In the genomic region with DNA sequence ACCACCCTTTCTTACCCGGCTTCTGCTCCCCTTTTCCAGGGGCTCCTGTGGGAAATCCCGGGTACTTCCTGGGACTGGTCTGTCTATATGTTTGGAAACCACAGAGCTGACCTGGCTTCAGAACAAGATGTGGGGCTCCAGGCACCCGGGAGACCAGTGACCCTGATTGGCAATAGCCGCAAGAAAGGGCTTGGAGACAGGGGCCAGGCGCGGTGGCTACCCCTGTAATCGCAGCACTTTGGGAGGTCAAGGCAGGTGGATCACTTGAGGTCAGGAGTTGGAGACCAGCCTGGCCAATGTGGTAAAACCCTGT, we compare ENCODE assay signal across 8 cellular contexts. TPM values are rescaled to one million over a fixed set of nuclear protein-coding genes. Genes with fewer than 3 reads are reported as not detected.
DNase-seq lines count a peak whose midpoint lies in the region; ATAC-seq, FAIRE-seq and TF ChIP-seq lines count a peak whose summit lies in the region.

No MANE protein-coding gene starts in this region.

- H3K4me2 ChIP-seq in OCI-LY3 (ENCODE audit: low read length) (peak overlapping the region; percentile 92), H1 (ENCODE audit: insufficient read depth in 1 of 2, low read depth in 2 of 2, low read length in 2 of 2) (peak overlapping the region; percentile 60 to 61), neural cell (ENCODE audit: low read length) (peak overlapping the region; percentile 44)

- H3K9me3 ChIP-seq in OCI-LY3 (ENCODE audit: insufficient read depth, low read length) (no peaks in the 10 kb centered on the region), H1 (ENCODE audit: insufficient read depth in 2 of 2, low read depth in 1 of 2, low read length in 1 of 2) (no peaks in the 10 kb centered on the region), neural cell (ENCODE audit: low read length) (no peaks in the 10 kb centered on the region)

- H3K4ac ChIP-seq in H1 (replicated peaks; ENCODE audit: insufficient read length, low read depth, low read length), result peak overlapping the region; percentile 46

- TF ChIP-seq CTCF in BJ (IDR thresholded peaks at IDR 0.05; ENCODE audit: insufficient read depth, low read depth, low read length) (no peak), OCI-LY3 (IDR thresholded peaks at IDR 0.05; ENCODE audit: low read depth, low read length) (no peak), H1 (IDR thresholded peaks at IDR 0.05; ENCODE audit: control extremely low read depth in 1 of 3, insufficient read depth in 1 of 3, low read depth in 1 of 3, low read length in 3 of 3) (no peak), neural cell (IDR thresholded peaks at IDR 0.05; ENCODE audit: poor library complexity, severe bottlenecking) (no peak)

- no peaks in the 10 kb centered on the region for H3F3A ChIP-seq in neural cell (ENCODE audit: insufficient read depth, low read length, poor library complexity, severe bottlenecking)

- H3K23me2 ChIP-seq in H1 (ENCODE audit: low read depth, low read length), result peaks cover 15% of the 10 kb centered on the region; the same call in 1 of the 2 replicates

- H2BK12ac ChIP-seq in H1 (ENCODE audit: low read depth, low read length), result peak overlapping the region; percentile 97; the same call in 1 of the 2 replicates

- POLR2A ChIA-PET in BJ (lab: Charles Lee), result interaction anchor here (0.6 to 7.4 kb wide), 9 partner anchors 11 to 89 kb away, joined by 3 to 204 read pairs (median 5); partner anchors contain the start of gene MALAT1
- POLR2A ChIA-PET in H1 (lab: Charles Lee; ENCODE audit: partially characterized antibody), result interaction anchor here (0.7 to 20.8 kb wide), 20 partner anchors 8 to 120 kb away, joined by 3 to 826 read pairs (median 7); partner anchors contain the start of genes MALAT1 and SCYL1

- H4K5ac ChIP-seq in H1 (ENCODE audit: insufficient read length, low read depth, low read length), result peak overlapping the region; percentile 75

- peak overlapping the region; percentile 58 for H2BK120ac ChIP-seq in H1 (replicated peaks; ENCODE audit: low read depth, low read length)

- DNase-seq in BJ (ENCODE audit: low read depth) (no peak), H1 (ENCODE audit: low read depth in 1 of 2, low spot score in 2 of 2) (no peak), NOMO-1 treated with DMSO at 0.1 percent for 48 hours (lab: John Stamatoyannopoulos, UW; ENCODE audit: unreplicated experiment) (no peak), epidermal melanocyte (ENCODE audit: insufficient read length, low spot score) (no peak), COR-L47 (lab: John Stamatoyannopoulos, UW) (no peak)

- H3K56ac ChIP-seq in H1 (replicated peaks; ENCODE audit: insufficient read length, low read depth, low read length), result peak overlapping the region; percentile 62

- peak overlapping the region; percentile 33 for H3K4me3 ChIP-seq in BJ (ENCODE audit: low read depth, low read length)
- H3K4me3 ChIP-seq in OCI-LY3 (ENCODE audit: low read length), result peak overlapping the region; percentile 77
- H3K4me3 ChIP-seq in H1 (ENCODE audit: extremely low read depth in 1 of 4, insufficient read depth in 2 of 4, low read depth in 3 of 4, low read length in 4 of 4), result peak overlapping the region in 1 of 4 experiments; percentile 37; a peak in 2 of 8 replicates
- H3K4me3 ChIP-seq in neural cell (ENCODE audit: low read length), result peak overlapping the region; percentile 57

- H4K91ac ChIP-seq in H1 (replicated peaks; ENCODE audit: insufficient read length, low read length), result peak overlapping the region; percentile 98

- H3K9me2 ChIP-seq in neural cell (ENCODE audit: insufficient read depth, low read length), result no peaks in the 10 kb centered on the region

- peak overlapping the region; percentile 61; the same call in 1 of the 2 replicates for H2BK20ac ChIP-seq in H1 (ENCODE audit: low read length)

- H2BK5ac ChIP-seq in H1 (ENCODE audit: low read depth, low read length), result peak overlapping the region; percentile 99

- H3K4me1 ChIP-seq in OCI-LY3 (ENCODE audit: low read length) (peaks cover 55% of the 10 kb centered on the region), H1 (replicated peaks in 1 of 4; ENCODE audit: control insufficient read depth in 3 of 4, insufficient read depth in 4 of 4, low read length in 3 of 4) (peaks cover 27 to 71% (median 47%) of the 10 kb centered on the region in 4 experiments)

- no peak for FAIRE-seq in H1 (lab: Jason Lieb, UNC)

- H2AFZ ChIP-seq in OCI-LY3 (ENCODE audit: low read depth, low read length) (no peak overlapping the region), H1 (ENCODE audit: low read length) (no peak overlapping the region), neural cell (ENCODE audit: low read depth, low read length) (peak overlapping the region; percentile 21)

- H3K36me3 ChIP-seq in BJ (ENCODE audit: control insufficient read depth, insufficient read depth, low read length) (peaks cover 4% of the 10 kb centered on the region; the same call in 1 of the 2 replicates), OCI-LY3 (replicated peaks; ENCODE audit: low read depth, low read length) (peaks cover 17% of the 10 kb centered on the region), H1 (ENCODE audit: control insufficient read depth in 2 of 4, insufficient read depth in 4 of 4, low read length in 3 of 4) (no peaks in the 10 kb centered on the region), neural cell (ENCODE audit: insufficient read depth, low read length) (no peaks in the 10 kb centered on the region)

- WGBS in H1 (ENCODE audit: extremely low coverage in 1 of 2, insufficient coverage in 1 of 2, insufficient read length in 1 of 2, insufficient replicate concordance in 2 of 2, low coverage in 1 of 2, low lambda C conversion rate in 2 of 2, missing lambda C conversion rate in 1 of 2), 2 experiments, result 85% methylated on average over 7 of the region's 7 CpGs; no CpG with 5 or more reads in 1 of the 2 experiments

- peaks cover 2% of the 10 kb centered on the region; the same call in 1 of the 2 replicates for H3K79me1 ChIP-seq in H1 (ENCODE audit: low read depth, low read length)

- H3K27ac ChIP-seq in OCI-LY3 (ENCODE audit: low read length) (peak overlapping the region; percentile 97), H1 (ENCODE audit: low read depth, low read length) (peak overlapping the region; percentile 87), neural cell (ENCODE audit: low read length) (peak overlapping the region; percentile 43)

- H2AK5ac ChIP-seq in H1 (ENCODE audit: low read depth, low read length), result peak overlapping the region; percentile 91; the same call in 1 of the 2 replicates

- H3K27me3 ChIP-seq in BJ (ENCODE audit: control insufficient read depth, insufficient read depth, low read length) (no peaks in the 10 kb centered on the region), OCI-LY3 (ENCODE audit: low read depth, low read length) (no peaks in the 10 kb centered on the region), H1 (replicated peaks in 1 of 4; ENCODE audit: control insufficient read depth in 3 of 4, extremely low read depth in 1 of 4, insufficient read depth in 3 of 4, low read length in 3 of 4) (no peaks in the 10 kb centered on the region; a peak in 1 of 7 replicates), neural cell (ENCODE audit: insufficient read depth, low read depth, low read length) (no peaks in the 10 kb centered on the region)

- H3K79me2 ChIP-seq in OCI-LY3 (ENCODE audit: low read length) (peaks cover 66% of the 10 kb centered on the region), H1 (ENCODE audit: control insufficient read depth in 1 of 2, insufficient read depth in 2 of 2, low read length in 2 of 2) (peaks cover 3 to 13% of the 10 kb centered on the region in 2 experiments), neural cell (replicated peaks; ENCODE audit: insufficient read depth, low read length) (peaks cover 96% of the 10 kb centered on the region)

- TF ChIP-seq EP300 in H1 (IDR thresholded peaks at IDR 0.05; ENCODE audit: borderline replicate concordance in 1 of 2, low read depth in 2 of 2, low read length in 2 of 2), result no peak
- TF ChIP-seq EP300 in neural cell (conservative IDR thresholded peaks at IDR 0.05; ENCODE audit: poor library complexity, severe bottlenecking), result no peak

- H3K14ac ChIP-seq in H1 (ENCODE audit: insufficient read length), result no peak overlapping the region

- no peak for TF ChIP-seq POLR2A in H1 (IDR thresholded peaks at IDR 0.05; ENCODE audit: control extremely low read depth in 1 of 2, low read depth in 2 of 2, low read length in 2 of 2)

- H4K20me1 ChIP-seq in OCI-LY3 (ENCODE audit: insufficient read depth, low read length) (peaks cover 14% of the 10 kb centered on the region), H1 (replicated peaks in 1 of 2; ENCODE audit: control insufficient read depth in 1 of 2, insufficient read depth in 2 of 2, low read length in 2 of 2) (peaks cover 1 to 3% of the 10 kb centered on the region in 2 experiments), neural cell (ENCODE audit: insufficient read depth) (no peaks in the 10 kb centered on the region)

- peak overlapping the region; percentile 97 for H3K18ac ChIP-seq in H1 (ENCODE audit: extremely low read depth, low read length)

- no peak for ATAC-seq in GM18861 (IDR thresholded peaks at IDR 0.05; ENCODE audit: unreplicated experiment)

- TF ChIP-seq RAD21 in H1 (IDR thresholded peaks at IDR 0.05 in 1 of 2, conservative IDR thresholded peaks at IDR 0.05 in 1 of 2; ENCODE audit: low read depth in 2 of 2, low read length in 2 of 2) (no peak), neural cell (conservative IDR thresholded peaks at IDR 0.05) (no peak)

- CTCF ChIA-PET in BJ (lab: Yijun Ruan, JAX) (interaction anchor here (1.0 to 7.5 kb wide), 8 partner anchors 28 to 89 kb away, joined by 3 to 128 read pairs (median 5); partner anchors contain the start of gene MALAT1), H1 (lab: Charles Lee; ENCODE audit: partially characterized antibody) (interaction anchor here (0.8 to 22.8 kb wide), 12 partner anchors 11 to 89 kb away, joined by 3 to 430 read pairs (median 4); partner anchors contain the start of gene MALAT1)

- H3K23ac ChIP-seq in H1 (ENCODE audit: insufficient read length), result no peak overlapping the region

- 0 out of 2 replicates have a peak overlapping the region, but pooled peaks have one; percentile 95 for H2BK15ac ChIP-seq in H1 (ENCODE audit: low read length)

- H4K8ac ChIP-seq in H1 (ENCODE audit: extremely low read depth, insufficient read depth, low read length), result peak overlapping the region; percentile 93; the same call in 1 of the 2 replicates

- H3K9ac ChIP-seq in OCI-LY3 (ENCODE audit: low read length), result peak overlapping the region; percentile 96
- peak overlapping the region in 3 of 4 experiments; percentile 10 to 69 (median 69); a peak in 4 of 7 replicates for H3K9ac ChIP-seq in H1 (replicated peaks in 1 of 4; ENCODE audit: extremely low read depth in 1 of 4, low read depth in 3 of 4, low read length in 3 of 4)
- H3K9ac ChIP-seq in neural cell (ENCODE audit: low read length), result peak overlapping the region; percentile 61

RNA-seq across cellular contexts. Expression of gene NEAT1, which starts 3.2 kb away (rescaled TPM):
- polyA plus RNA-seq in BJ (2011; rRNA removed) (59.2 and 87.2 TPM in 2 replicates), H1 (2011; rRNA removed) (1.6 and 2.4 TPM in 2 replicates), neural cell (2.6 and 4.2 TPM in 2 replicates)
- polyA minus RNA-seq in BJ (2011; rRNA and poly(A)+ RNA removed), result 274 and 373 TPM in 2 replicates
- total RNA-seq in H1 (2021; fragmentation: NEBNext Ultra II Directional; extraction: Animal tissue kit (Norgen Biotek cat#: 25700)), result 10.4 and 10.7 TPM in 2 replicates
- 5.7 TPM for polyA plus RNA-seq in H1 (2011; cell fraction: cytosol; rRNA removed)
- 5.7 TPM for polyA plus RNA-seq in H1 (2011; cell fraction: nucleus; rRNA removed)
- 16.2 to 22.8 TPM (median 18.4 TPM) in 4 replicates for polyA plus RNA-seq in H1 (2012, experiment 1 of 2)
- polyA plus RNA-seq in H1 (2012, experiment 2 of 2), result 1.4 TPM
- 3.0 TPM for polyA plus RNA-seq in H1 (2013, experiment 1 of 2)
- 2.6 TPM for polyA plus RNA-seq in H1 (2013, experiment 2 of 2)
- polyA minus RNA-seq in H1 (2011; rRNA and poly(A)+ RNA removed), result 11.4 and 18.7 TPM in 2 replicates
- 5.7 TPM for polyA minus RNA-seq in H1 (2011; cell fraction: cytosol; rRNA and poly(A)+ RNA removed)
- polyA minus RNA-seq in H1 (2011; cell fraction: nucleus; rRNA and poly(A)+ RNA removed), result 23.0 TPM
- 0.97 and 1.5 TPM in 2 replicates for polyA minus RNA-seq in neural cell

RNA-seq across cellular contexts. Expression of gene FRMD8, which starts 33.0 kb away (rescaled TPM):
- 15.0 and 21.6 TPM in 2 replicates for polyA plus RNA-seq in BJ (2011; rRNA removed)
- polyA minus RNA-seq in BJ (2011; rRNA and poly(A)+ RNA removed), result 13.0 and 15.4 TPM in 2 replicates
- total RNA-seq in H1 (2021; fragmentation: NEBNext Ultra II Directional; extraction: Animal tissue kit (Norgen Biotek cat#: 25700)), result 16.7 and 19.2 TPM in 2 replicates
- 15.0 and 23.4 TPM in 2 replicates for polyA plus RNA-seq in H1 (2011; rRNA removed)
- 14.8 TPM for polyA plus RNA-seq in H1 (2011; cell fraction: cytosol; rRNA removed)
- 26.9 TPM for polyA plus RNA-seq in H1 (2011; cell fraction: nucleus; rRNA removed)
- polyA plus RNA-seq in H1 (2012, experiment 1 of 2), result 8.5 to 12.7 TPM (median 10.9 TPM) in 4 replicates
- 10.7 TPM for polyA plus RNA-seq in H1 (2012, experiment 2 of 2)
- polyA plus RNA-seq in H1 (2013, experiment 1 of 2), result 8.6 TPM
- 7.7 TPM for polyA plus RNA-seq in H1 (2013, experiment 2 of 2)
- polyA minus RNA-seq in H1 (2011; rRNA and poly(A)+ RNA removed), result 9.5 and 15.1 TPM in 2 replicates
- polyA minus RNA-seq in H1 (2011; cell fraction: cytosol; rRNA and poly(A)+ RNA removed), result 12.3 TPM
- 14.0 TPM for polyA minus RNA-seq in H1 (2011; cell fraction: nucleus; rRNA and poly(A)+ RNA removed)
- polyA plus RNA-seq in neural cell, result 17.2 and 22.2 TPM in 2 replicates
- 8.3 and 9.0 TPM in 2 replicates for polyA minus RNA-seq in neural cell

RNA-seq across cellular contexts. Expression of gene SLC25A45, which starts 37.0 kb away (rescaled TPM):
- polyA plus RNA-seq in BJ (2011; rRNA removed), result 1.1 and 2.1 TPM in 2 replicates
- polyA minus RNA-seq in BJ (2011; rRNA and poly(A)+ RNA removed), result 2.3 TPM in 2 replicates
- 0.54 and 0.61 TPM in 2 replicates for total RNA-seq in H1 (2021; fragmentation: NEBNext Ultra II Directional; extraction: Animal tissue kit (Norgen Biotek cat#: 25700))
- 0.59 and 0.97 TPM in 2 replicates for polyA plus RNA-seq in H1 (2011; rRNA removed)
- 0.76 TPM for polyA plus RNA-seq in H1 (2011; cell fraction: cytosol; rRNA removed)
- 3.3 TPM for polyA plus RNA-seq in H1 (2011; cell fraction: nucleus; rRNA removed)
- polyA plus RNA-seq in H1 (2012, experiment 1 of 2), result 0.67 to 1.3 TPM (median 1.0 TPM) in 4 replicates
- polyA plus RNA-seq in H1 (2012, experiment 2 of 2), result 0.37 TPM
- polyA plus RNA-seq in H1 (2013, experiment 1 of 2), result 0.95 TPM
- polyA plus RNA-seq in H1 (2013, experiment 2 of 2), result 1.1 TPM
- polyA minus RNA-seq in H1 (2011; rRNA and poly(A)+ RNA removed), result 0.20 and 0.28 TPM in 2 replicates
- not detected for polyA minus RNA-seq in H1 (2011; cell fraction: cytosol; rRNA and poly(A)+ RNA removed)
- polyA minus RNA-seq in H1 (2011; cell fraction: nucleus; rRNA and poly(A)+ RNA removed), result 0.30 TPM
- 0.66 TPM in 1 of 2 replicates, not detected in the other for polyA plus RNA-seq in neural cell
- not detected in 2 replicates for polyA minus RNA-seq in neural cell

Comparison
In these comparisons a context has a peak if more than half of its experiments do, and no peak if none do; other contexts are left out.
1. H3K27ac ChIP-seq: peak in every context shown above with its lines; median percentile 97 in OCI-LY3; 87 in H1; 43 in neural cell.